In the genomic region with DNA sequence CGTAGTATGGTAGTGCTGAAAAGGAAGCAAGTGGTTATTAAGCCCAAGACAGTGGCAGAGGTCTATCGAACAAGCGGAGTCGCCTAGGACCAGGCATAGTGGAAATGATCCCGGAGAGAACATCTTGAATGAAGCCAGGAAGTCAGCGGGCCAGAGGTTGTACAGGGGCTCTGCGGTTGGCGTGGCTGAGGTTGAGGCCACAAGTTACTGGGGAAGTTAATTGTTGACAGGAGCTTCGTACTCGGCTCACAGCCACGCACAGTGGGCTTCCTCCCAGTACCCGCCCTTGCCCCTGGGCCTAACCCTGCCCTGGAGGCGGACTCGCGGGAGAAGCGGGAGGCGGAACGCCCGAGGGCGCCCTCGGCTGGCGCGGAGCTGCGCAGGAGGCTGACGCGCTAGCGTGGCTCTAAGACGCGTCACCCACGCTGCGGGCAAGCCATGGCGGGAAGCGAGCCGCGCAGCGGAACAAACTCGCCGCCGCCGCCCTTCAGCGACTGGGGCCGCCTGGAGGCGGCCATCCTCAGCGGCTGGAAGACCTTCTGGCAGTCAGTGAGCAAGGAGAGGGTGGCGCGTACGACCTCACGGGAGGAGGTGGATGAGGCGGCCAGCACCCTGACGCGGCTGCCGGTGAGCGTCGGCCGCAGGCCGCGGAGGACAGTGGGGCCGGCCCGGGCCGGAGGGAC, we compare ENCODE assay signal across 8 cellular contexts. TPM values are rescaled to one million over a fixed set of nuclear protein-coding genes. Genes with fewer than 3 reads are reported as not detected.
DNase-seq lines count a peak whose midpoint lies in the region; ATAC-seq and TF ChIP-seq lines count a peak whose summit lies in the region.

A gene with protein sequence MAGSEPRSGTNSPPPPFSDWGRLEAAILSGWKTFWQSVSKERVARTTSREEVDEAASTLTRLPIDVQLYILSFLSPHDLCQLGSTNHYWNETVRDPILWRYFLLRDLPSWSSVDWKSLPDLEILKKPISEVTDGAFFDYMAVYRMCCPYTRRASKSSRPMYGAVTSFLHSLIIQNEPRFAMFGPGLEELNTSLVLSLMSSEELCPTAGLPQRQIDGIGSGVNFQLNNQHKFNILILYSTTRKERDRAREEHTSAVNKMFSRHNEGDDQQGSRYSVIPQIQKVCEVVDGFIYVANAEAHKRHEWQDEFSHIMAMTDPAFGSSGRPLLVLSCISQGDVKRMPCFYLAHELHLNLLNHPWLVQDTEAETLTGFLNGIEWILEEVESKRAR (plus strand): TSS at position 410 of the 683 bp plus-strand sequence. CDS start 29 bp downstream, at position 439.

- no peaks in the 10 kb centered on the region for H3K27me3 ChIP-seq in CD4-positive, CD25-positive, alpha-beta regulatory T cell (ENCODE audit: control insufficient read depth, insufficient read depth, low read length)
- no peaks in the 10 kb centered on the region for H3K27me3 ChIP-seq in dorsolateral prefrontal cortex
- no peaks in the 10 kb centered on the region for H3K27me3 ChIP-seq in lower lobe of right lung (ENCODE audit: low read depth)

- CTCF ChIA-PET in activated CD4-positive, alpha-beta memory T cell treated with anti-CD3 and anti-CD28 coated beads for 36 hours (lab: Charles Lee) = interaction anchor here (0.7 to 1.7 kb wide), 12 partner anchors 9 to 828 kb away, joined by 3 to 13 read pairs (median 3); a partner anchor contains a TSS

- H3K9me3 ChIP-seq in CD4-positive, CD25-positive, alpha-beta regulatory T cell (ENCODE audit: control insufficient read depth in 2 of 2, low read length in 2 of 2) = no peaks in the 10 kb centered on the region
- no peaks in the 10 kb centered on the region for H3K9me3 ChIP-seq in lower lobe of right lung

- peaks cover 10% of the 10 kb centered on the region for H3K36me3 Mint-ChIP-seq in CD4-positive, CD25-positive, alpha-beta regulatory T cell
- peaks cover 4% of the 10 kb centered on the region for H3K36me3 Mint-ChIP-seq in activated CD4-positive, alpha-beta memory T cell treated with anti-CD3 and anti-CD28 coated beads for 36 hours

- peak within 1 kb of the TSS; percentile 96 to 98 (median 97) for H3K27ac Mint-ChIP-seq in CD4-positive, CD25-positive, alpha-beta regulatory T cell
- peak within 1 kb of the TSS; percentile 92 for H3K27ac Mint-ChIP-seq in activated CD4-positive, alpha-beta memory T cell treated with anti-CD3 and anti-CD28 coated beads for 36 hours

- peaks cover 12% of the 10 kb centered on the region for H3K36me3 ChIP-seq in CD4-positive, CD25-positive, alpha-beta regulatory T cell (ENCODE audit: control insufficient read depth, insufficient read depth, low read length)
- peaks cover 21% of the 10 kb centered on the region for H3K36me3 ChIP-seq in lower lobe of right lung

- peak; percentile 98 for ATAC-seq in CD4-positive, CD25-positive, alpha-beta regulatory T cell (ENCODE audit: low read depth in 2 of 2)
- peak; percentile 90 for ATAC-seq in GM19395 (IDR thresholded peaks at IDR 0.05; ENCODE audit: unreplicated experiment)
- ATAC-seq in HG03558 (IDR thresholded peaks at IDR 0.05; ENCODE audit: extremely low read depth, unreplicated experiment) = peak; percentile 90
- peak; percentile 99 to 100 for ATAC-seq in lower lobe of right lung

- H3K27ac ChIP-seq in CD4-positive, CD25-positive, alpha-beta regulatory T cell (ENCODE audit: insufficient read depth, low read length, poor library complexity, severe bottlenecking) = peak within 1 kb of the TSS; percentile 95
- H3K27ac ChIP-seq in dorsolateral prefrontal cortex (peak within 1 kb of the TSS; percentile 35 to 97 (median 87)), lower lobe of right lung (peak within 1 kb of the TSS; percentile 95)

- POLR2A ChIA-PET in activated CD4-positive, alpha-beta memory T cell treated with anti-CD3 and anti-CD28 coated beads for 36 hours (lab: Charles Lee) = interaction anchor here (0.5 to 2.5 kb wide), 8 partner anchors 12 to 1406 kb away, joined by 3 to 19 read pairs (median 4); a partner anchor contains a TSS

- TF ChIP-seq CTCF in dorsolateral prefrontal cortex (IDR thresholded peaks at IDR 0.05 in 54 of 56, conservative IDR thresholded peaks at IDR 0.05 in 2 of 56; ENCODE audit: low read depth in 1 of 56, partially characterized antibody in 56 of 56) = peak; percentile 20 to 80 (median 60)
- TF ChIP-seq CTCF in lower lobe of right lung (IDR thresholded peaks at IDR 0.05) = peak; percentile 77

- DNase-seq in CD4-positive, CD25-positive, alpha-beta regulatory T cell = peak; percentile 79 to 93 (median 88)
- peak; percentile 54 for DNase-seq in NCI-H82 (lab: John Stamatoyannopoulos, UW)
- peak; percentile 93 for DNase-seq in activated CD4-positive, alpha-beta memory T cell treated with anti-CD3 and anti-CD28 coated beads for 36 hours
- DNase-seq in dorsolateral prefrontal cortex = peak; percentile 62 to 90 (median 80)
- peak; percentile 94 for DNase-seq in lower lobe of right lung
- DNase-seq in stimulated activated CD4-positive, alpha-beta T cell treated with anti-CD3 and anti-CD28 coated beads, TNF-alpha, amount 100 ng/mL, for 4 hours (ENCODE audit: low read depth in 3 of 3) = peak; percentile 73 to 77 (median 75)

- H3K9me3 Mint-ChIP-seq in CD4-positive, CD25-positive, alpha-beta regulatory T cell = peaks cover 0 to 2% (median 0%) of the 10 kb centered on the region in 7 donors
- H3K9me3 Mint-ChIP-seq in activated CD4-positive, alpha-beta memory T cell treated with anti-CD3 and anti-CD28 coated beads for 36 hours = no peaks in the 10 kb centered on the region

- peaks cover 21% of the 10 kb centered on the region for H3K4me1 ChIP-seq in CD4-positive, CD25-positive, alpha-beta regulatory T cell (ENCODE audit: control insufficient read depth, insufficient read depth, low read length, poor library complexity, severe bottlenecking)
- peaks cover 14% of the 10 kb centered on the region for H3K4me1 ChIP-seq in lower lobe of right lung

- peaks cover 14 to 47% (median 23%) of the 10 kb centered on the region in 4 donors for H3K4me1 Mint-ChIP-seq in CD4-positive, CD25-positive, alpha-beta regulatory T cell
- H3K4me1 Mint-ChIP-seq in activated CD4-positive, alpha-beta memory T cell treated with anti-CD3 and anti-CD28 coated beads for 36 hours (ENCODE audit: low read depth) = peaks cover 23% of the 10 kb centered on the region

- H3K4me3 ChIP-seq in CD4-positive, CD25-positive, alpha-beta regulatory T cell (ENCODE audit: low read depth, low read length) = peak within 1 kb of the TSS; percentile 88
- H3K4me3 ChIP-seq in dorsolateral prefrontal cortex (peak within 1 kb of the TSS; percentile 64 to 93 (median 81)), lower lobe of right lung (peak within 1 kb of the TSS; percentile 79)

- intact Hi-C loops in activated CD4-positive, alpha-beta memory T cell treated with anti-CD3 and anti-CD28 coated beads for 36 hours (cut with micrococcal nuclease) = loop anchor here (1.0 kb wide), 3 partner anchors 21 to 69 kb away; a partner anchor contains a TSS
- intact Hi-C loops in dorsolateral prefrontal cortex (cut with DNase I) (loop anchor here (1.0 to 5.0 kb wide), 3 partner anchors 21 to 68 kb away; a partner anchor contains a TSS), lower lobe of right lung (cut with DNase I) (no loop called here)

- no peaks in the 10 kb centered on the region for H3K27me3 Mint-ChIP-seq in CD4-positive, CD25-positive, alpha-beta regulatory T cell
- no peaks in the 10 kb centered on the region for H3K27me3 Mint-ChIP-seq in activated CD4-positive, alpha-beta memory T cell treated with anti-CD3 and anti-CD28 coated beads for 36 hours

- H3K4me3 Mint-ChIP-seq in CD4-positive, CD25-positive, alpha-beta regulatory T cell = peak within 1 kb of the TSS; percentile 85 to 88 (median 86)
- peak within 1 kb of the TSS; percentile 90 for H3K4me3 Mint-ChIP-seq in activated CD4-positive, alpha-beta memory T cell treated with anti-CD3 and anti-CD28 coated beads for 36 hours

RNA-seq across cellular contexts. Expression of the gene that starts here (rescaled TPM):
- 11.9 TPM for total RNA-seq in CD4-positive, CD25-positive, alpha-beta regulatory T cell
- 10 to 100 TPM; 18.0 to 27.4 (median 21.5) TPM for polyA plus RNA-seq in CD4-positive, CD25-positive, alpha-beta regulatory T cell
- 10 to 100 TPM; 20.4 to 21.7 TPM for total RNA-seq in activated CD4-positive, alpha-beta memory T cell treated with anti-CD3 and anti-CD28 coated beads for 36 hours
- 10 to 100 TPM in 33 of 120 experiments, 1 to 10 TPM in 87; 4.3 to 17.0 (median 8.6) TPM for total RNA-seq in dorsolateral prefrontal cortex
- total RNA-seq in lower lobe of right lung = 8.5 TPM

Comparison
In these comparisons a context has a peak if more than half of its experiments do, and no peak if none do; other contexts are left out.
1. Peak in every context shown above with its lines: DNase-seq, ATAC-seq, H3K4me3 ChIP-seq and H3K27ac ChIP-seq.